9 cellular contexts compared by ENCODE assay signal in the genomic region with DNA sequence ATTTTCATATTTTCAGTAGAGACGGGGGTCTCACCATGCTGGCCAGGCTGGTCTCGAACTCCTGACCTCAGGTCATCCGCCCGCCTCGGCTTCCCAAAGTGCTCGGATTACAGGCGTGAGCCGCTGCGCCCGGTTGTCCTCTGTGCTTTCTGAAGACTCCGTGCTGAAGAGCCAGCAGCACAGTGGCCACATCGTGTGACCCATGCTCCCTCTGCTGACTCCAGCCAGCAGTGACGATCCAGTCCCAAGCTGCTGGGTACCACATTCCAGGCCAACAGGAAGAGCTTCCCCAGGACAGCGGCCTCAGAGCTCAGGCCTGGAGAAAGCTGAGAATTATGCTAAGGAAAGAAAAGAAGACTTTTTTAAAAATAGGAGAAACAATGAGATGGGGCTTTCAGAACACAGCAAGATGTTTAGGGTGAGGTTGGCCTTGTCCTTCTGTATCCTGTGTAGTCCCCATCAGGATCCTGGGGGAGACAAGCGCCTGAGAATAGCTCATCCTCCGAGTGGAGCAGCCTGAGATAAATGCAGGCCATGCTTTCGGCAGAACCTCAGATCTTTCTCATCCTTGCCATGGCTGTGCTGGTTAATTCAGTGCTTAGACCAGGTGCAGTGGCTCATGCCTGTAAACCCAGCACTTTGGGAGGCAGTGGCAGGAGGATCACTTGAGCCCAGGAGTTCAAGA.
DNase-seq lines count a peak whose midpoint lies in the region; ATAC-seq and TF ChIP-seq lines count a peak whose summit lies in the region.
"Had no signal": no experiment of that assay in that cellular context is flagged by ENCODE, and none has a peak within 500 bp of the region (broad histone marks: within the 10 kb centered on the region; RNA-seq: fewer than 3 reads in every experiment).

No MANE protein-coding gene starts in this region.

- WGBS in testis, 2 donors: 59 to 64% methylated on average over 17 of the region's 17 CpGs

- intact Hi-C loops in left ventricle myocardium inferior (cut with micrococcal nuclease) (loop anchor here (10.0 kb wide), 1 partner anchor 203 kb away; no protein-coding TSS in a partner anchor), testis (cut with DNase I; ENCODE audit: low total_unique reads) (no loop called here)

- TF ChIP-seq CTCF in RWPE2 (IDR thresholded peaks at IDR 0.05; ENCODE audit: poor library complexity, severe bottlenecking): peak; percentile 25
- TF ChIP-seq CTCF in left ventricle myocardium inferior (IDR thresholded peaks at IDR 0.05; ENCODE audit: borderline replicate concordance): peak; percentile 46
- no peak for TF ChIP-seq CTCF in testis (IDR thresholded peaks at IDR 0.05)

- DNase-seq in NCI-H82 (lab: John Stamatoyannopoulos, UW): peak; percentile 75
- no peak for DNase-seq in NCI-H82 treated with DMSO at 0.1 percent for 48 hours (lab: John Stamatoyannopoulos, UW; ENCODE audit: unreplicated experiment)
- DNase-seq in RWPE2 (ENCODE audit: low spot score): no peak
- peak; percentile 33 for DNase-seq in left ventricle myocardium inferior
- DNase-seq in testis: peak; percentile 69
- DNase-seq in activated CD4-positive, alpha-beta T cell treated with anti-CD3 and anti-CD28 coated beads for 48 hours: no peak
- DNase-seq: naive B cell had no signal

- H3K27ac ChIP-seq in RWPE2 (ENCODE audit: poor library complexity, severe bottlenecking): no peak overlapping the region
- no peak overlapping the region for H3K27ac ChIP-seq in left ventricle myocardium inferior (replicated peaks)
- no peak overlapping the region for H3K27ac ChIP-seq in testis

- TF ChIP-seq POLR2A in testis (IDR thresholded peaks at IDR 0.05): no peak

- H3K36me3 ChIP-seq in RWPE2 (ENCODE audit: low read depth): no peaks in the 10 kb centered on the region
- no peaks in the 10 kb centered on the region for H3K36me3 ChIP-seq in left ventricle myocardium inferior
- no peaks in the 10 kb centered on the region for H3K36me3 ChIP-seq in testis (ENCODE audit: low read depth, missing control alignments)

- H3K4me1 ChIP-seq in RWPE2 (ENCODE audit: insufficient read depth, poor library complexity, severe bottlenecking) (peaks cover 7% of the 10 kb centered on the region), left ventricle myocardium inferior (peaks cover 3% of the 10 kb centered on the region), testis (no peaks in the 10 kb centered on the region)

- no peaks in the 10 kb centered on the region for H3K27me3 ChIP-seq in RWPE2 (ENCODE audit: insufficient read depth, poor library complexity, severe bottlenecking)
- H3K27me3 ChIP-seq in left ventricle myocardium inferior (ENCODE audit: low read depth): peaks cover 39% of the 10 kb centered on the region
- no peaks in the 10 kb centered on the region for H3K27me3 ChIP-seq in testis

- H3K9me3 ChIP-seq in RWPE2 (ENCODE audit: severe bottlenecking) (no peaks in the 10 kb centered on the region), left ventricle myocardium inferior (replicated peaks) (no peaks in the 10 kb centered on the region), testis (no peaks in the 10 kb centered on the region)

- H3K4me3 ChIP-seq in RWPE2 (ENCODE audit: severe bottlenecking): no peak overlapping the region
- H3K4me3 ChIP-seq in left ventricle myocardium inferior: no peak overlapping the region
- H3K4me3 ChIP-seq in testis: no peak overlapping the region

- ATAC-seq in RWPE2 (ENCODE audit: low read depth): 0 out of 3 replicates have a peak, but pooled peaks have one; percentile 33
- no peak for ATAC-seq in GM21786 (IDR thresholded peaks at IDR 0.05; ENCODE audit: unreplicated experiment)
- no peak for ATAC-seq in HG03457 (IDR thresholded peaks at IDR 0.05; ENCODE audit: unreplicated experiment)

Comparison
In these comparisons a context has a peak if more than half of its experiments do, and no peak if none do; other contexts are left out.
1. DNase-seq: peak in NCI-H82 (single experiment), left ventricle myocardium inferior (single experiment) and testis (single experiment); none in NCI-H82 treated with DMSO at 0.1 percent for 48 hours (single experiment), RWPE2 (single experiment) and activated CD4-positive, alpha-beta T cell treated with anti-CD3 and anti-CD28 coated beads for 48 hours (single experiment).
2. CTCF ChIP-seq: peak in RWPE2 (single experiment) and left ventricle myocardium inferior (single experiment); none in testis (0 of 3).